ENCODE assay signal across 1 cellular context in genomic region chr10:75613685-75614587, GRCh38.
TF ChIP-seq lines count a peak whose summit lies in the region.

No MANE protein-coding gene starts in this region.

TF ChIP-seq in GM23338, 12 proteins besides CTCF, POLR2A, EP300 and RAD21 (continued from another document):
- TF ChIP-seq, protein P1, sequence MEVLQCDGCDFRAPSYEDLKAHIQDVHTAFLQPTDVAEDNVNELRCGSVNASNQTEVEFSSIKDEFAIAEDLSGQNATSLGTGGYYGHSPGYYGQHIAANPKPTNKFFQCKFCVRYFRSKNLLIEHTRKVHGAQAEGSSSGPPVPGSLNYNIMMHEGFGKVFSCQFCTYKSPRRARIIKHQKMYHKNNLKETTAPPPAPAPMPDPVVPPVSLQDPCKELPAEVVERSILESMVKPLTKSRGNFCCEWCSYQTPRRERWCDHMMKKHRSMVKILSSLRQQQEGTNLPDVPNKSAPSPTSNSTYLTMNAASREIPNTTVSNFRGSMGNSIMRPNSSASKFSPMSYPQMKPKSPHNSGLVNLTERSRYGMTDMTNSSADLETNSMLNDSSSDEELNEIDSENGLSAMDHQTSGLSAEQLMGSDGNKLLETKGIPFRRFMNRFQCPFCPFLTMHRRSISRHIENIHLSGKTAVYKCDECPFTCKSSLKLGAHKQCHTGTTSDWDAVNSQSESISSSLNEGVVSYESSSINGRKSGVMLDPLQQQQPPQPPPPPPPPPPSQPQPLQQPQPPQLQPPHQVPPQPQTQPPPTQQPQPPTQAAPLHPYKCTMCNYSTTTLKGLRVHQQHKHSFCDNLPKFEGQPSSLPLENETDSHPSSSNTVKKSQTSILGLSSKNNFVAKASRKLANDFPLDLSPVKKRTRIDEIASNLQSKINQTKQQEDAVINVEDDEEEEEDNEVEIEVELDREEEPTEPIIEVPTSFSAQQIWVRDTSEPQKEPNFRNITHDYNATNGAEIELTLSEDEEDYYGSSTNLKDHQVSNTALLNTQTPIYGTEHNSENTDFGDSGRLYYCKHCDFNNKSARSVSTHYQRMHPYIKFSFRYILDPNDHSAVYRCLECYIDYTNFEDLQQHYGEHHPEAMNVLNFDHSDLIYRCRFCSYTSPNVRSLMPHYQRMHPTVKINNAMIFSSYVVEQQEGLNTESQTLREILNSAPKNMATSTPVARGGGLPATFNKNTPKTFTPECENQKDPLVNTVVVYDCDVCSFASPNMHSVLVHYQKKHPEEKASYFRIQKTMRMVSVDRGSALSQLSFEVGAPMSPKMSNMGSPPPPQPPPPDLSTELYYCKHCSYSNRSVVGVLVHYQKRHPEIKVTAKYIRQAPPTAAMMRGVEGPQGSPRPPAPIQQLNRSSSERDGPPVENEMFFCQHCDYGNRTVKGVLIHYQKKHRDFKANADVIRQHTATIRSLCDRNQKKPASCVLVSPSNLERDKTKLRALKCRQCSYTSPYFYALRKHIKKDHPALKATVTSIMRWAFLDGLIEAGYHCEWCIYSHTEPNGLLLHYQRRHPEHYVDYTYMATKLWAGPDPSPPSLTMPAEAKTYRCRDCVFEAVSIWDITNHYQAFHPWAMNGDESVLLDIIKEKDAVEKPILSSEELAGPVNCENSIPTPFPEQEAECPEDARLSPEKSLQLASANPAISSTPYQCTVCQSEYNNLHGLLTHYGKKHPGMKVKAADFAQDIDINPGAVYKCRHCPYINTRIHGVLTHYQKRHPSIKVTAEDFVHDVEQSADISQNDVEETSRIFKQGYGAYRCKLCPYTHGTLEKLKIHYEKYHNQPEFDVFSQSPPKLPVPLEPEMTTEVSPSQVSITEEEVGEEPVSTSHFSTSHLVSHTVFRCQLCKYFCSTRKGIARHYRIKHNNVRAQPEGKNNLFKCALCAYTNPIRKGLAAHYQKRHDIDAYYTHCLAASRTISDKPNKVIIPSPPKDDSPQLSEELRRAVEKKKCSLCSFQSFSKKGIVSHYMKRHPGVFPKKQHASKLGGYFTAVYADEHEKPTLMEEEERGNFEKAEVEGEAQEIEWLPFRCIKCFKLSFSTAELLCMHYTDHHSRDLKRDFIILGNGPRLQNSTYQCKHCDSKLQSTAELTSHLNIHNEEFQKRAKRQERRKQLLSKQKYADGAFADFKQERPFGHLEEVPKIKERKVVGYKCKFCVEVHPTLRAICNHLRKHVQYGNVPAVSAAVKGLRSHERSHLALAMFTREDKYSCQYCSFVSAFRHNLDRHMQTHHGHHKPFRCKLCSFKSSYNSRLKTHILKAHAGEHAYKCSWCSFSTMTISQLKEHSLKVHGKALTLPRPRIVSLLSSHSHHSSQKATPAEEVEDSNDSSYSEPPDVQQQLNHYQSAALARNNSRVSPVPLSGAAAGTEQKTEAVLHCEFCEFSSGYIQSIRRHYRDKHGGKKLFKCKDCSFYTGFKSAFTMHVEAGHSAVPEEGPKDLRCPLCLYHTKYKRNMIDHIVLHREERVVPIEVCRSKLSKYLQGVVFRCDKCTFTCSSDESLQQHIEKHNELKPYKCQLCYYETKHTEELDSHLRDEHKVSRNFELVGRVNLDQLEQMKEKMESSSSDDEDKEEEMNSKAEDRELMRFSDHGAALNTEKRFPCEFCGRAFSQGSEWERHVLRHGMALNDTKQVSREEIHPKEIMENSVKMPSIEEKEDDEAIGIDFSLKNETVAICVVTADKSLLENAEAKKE (CRISPR knock-in tag; IDR thresholded peaks at IDR 0.05), result no peak
- TF ChIP-seq, protein P2, sequence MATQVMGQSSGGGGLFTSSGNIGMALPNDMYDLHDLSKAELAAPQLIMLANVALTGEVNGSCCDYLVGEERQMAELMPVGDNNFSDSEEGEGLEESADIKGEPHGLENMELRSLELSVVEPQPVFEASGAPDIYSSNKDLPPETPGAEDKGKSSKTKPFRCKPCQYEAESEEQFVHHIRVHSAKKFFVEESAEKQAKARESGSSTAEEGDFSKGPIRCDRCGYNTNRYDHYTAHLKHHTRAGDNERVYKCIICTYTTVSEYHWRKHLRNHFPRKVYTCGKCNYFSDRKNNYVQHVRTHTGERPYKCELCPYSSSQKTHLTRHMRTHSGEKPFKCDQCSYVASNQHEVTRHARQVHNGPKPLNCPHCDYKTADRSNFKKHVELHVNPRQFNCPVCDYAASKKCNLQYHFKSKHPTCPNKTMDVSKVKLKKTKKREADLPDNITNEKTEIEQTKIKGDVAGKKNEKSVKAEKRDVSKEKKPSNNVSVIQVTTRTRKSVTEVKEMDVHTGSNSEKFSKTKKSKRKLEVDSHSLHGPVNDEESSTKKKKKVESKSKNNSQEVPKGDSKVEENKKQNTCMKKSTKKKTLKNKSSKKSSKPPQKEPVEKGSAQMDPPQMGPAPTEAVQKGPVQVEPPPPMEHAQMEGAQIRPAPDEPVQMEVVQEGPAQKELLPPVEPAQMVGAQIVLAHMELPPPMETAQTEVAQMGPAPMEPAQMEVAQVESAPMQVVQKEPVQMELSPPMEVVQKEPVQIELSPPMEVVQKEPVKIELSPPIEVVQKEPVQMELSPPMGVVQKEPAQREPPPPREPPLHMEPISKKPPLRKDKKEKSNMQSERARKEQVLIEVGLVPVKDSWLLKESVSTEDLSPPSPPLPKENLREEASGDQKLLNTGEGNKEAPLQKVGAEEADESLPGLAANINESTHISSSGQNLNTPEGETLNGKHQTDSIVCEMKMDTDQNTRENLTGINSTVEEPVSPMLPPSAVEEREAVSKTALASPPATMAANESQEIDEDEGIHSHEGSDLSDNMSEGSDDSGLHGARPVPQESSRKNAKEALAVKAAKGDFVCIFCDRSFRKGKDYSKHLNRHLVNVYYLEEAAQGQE (IDR thresholded peaks at IDR 0.05; ENCODE audit: unreplicated experiment), result no peak
- TF ChIP-seq ZNF114 (CRISPR knock-in tag; IDR thresholded peaks at IDR 0.05), result no peak
